Comparison of ENCODE assay signal across 9 cellular contexts in the genomic region with DNA sequence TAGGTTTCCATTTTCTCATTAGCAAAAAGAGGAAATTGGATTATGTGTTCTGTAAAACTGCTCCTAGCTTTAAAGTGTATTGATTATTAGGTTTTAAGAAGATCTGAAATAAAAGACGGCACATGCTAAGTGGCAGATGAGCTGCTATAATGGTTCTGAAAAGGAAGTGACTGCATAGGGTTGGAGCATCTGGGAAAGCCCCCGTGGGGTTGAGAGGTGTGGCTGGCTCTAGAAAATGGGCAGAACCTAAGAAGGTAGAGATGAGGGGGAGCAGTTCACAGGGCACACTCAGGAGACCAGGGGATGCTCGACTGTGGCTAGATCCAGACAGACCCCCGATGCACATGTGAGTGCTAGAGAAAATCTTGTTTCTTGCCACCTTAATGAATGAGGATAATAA. TPM values are rescaled to one million over a fixed set of nuclear protein-coding genes. Genes with fewer than 3 reads are reported as not detected.
DNase-seq lines count a peak whose midpoint lies in the region; ATAC-seq and TF ChIP-seq lines count a peak whose summit lies in the region.
"Had no signal": no experiment of that assay in that cellular context is flagged by ENCODE, and none has a peak within 500 bp of the region (broad histone marks: within the 10 kb centered on the region; RNA-seq: fewer than 3 reads in every experiment).

No MANE protein-coding gene starts in this region.

- H3F3A ChIP-seq in MM.1S (ENCODE audit: insufficient read depth, low read length): peaks cover 43% of the 10 kb centered on the region

- no peaks in the 10 kb centered on the region for H3K9me3 ChIP-seq in MM.1S (replicated peaks; ENCODE audit: insufficient read depth, low read length)

- H3K9me2 ChIP-seq in MM.1S (replicated peaks; ENCODE audit: insufficient read depth, low read length): no peaks in the 10 kb centered on the region

- no peak overlapping the region for H2AFZ ChIP-seq in MM.1S (ENCODE audit: low read length)

- H3K79me2 ChIP-seq in MM.1S (ENCODE audit: low read length): peaks cover 68% of the 10 kb centered on the region

- H3K27me3 ChIP-seq in MM.1S (replicated peaks; ENCODE audit: insufficient read depth, low read length): no peaks in the 10 kb centered on the region

- CTCF ChIA-PET in GM10248 (lab: Yijun Ruan, JAX): interaction anchor here (0.7 to 1.2 kb wide), 5 partner anchors 10 to 167 kb away, joined by 3 to 4 read pairs (median 3); no protein-coding TSS in a partner anchor
- CTCF ChIA-PET in RWPE1 (lab: Yijun Ruan, JAX): no interaction called here

- DNase-seq in GM10248 (ENCODE audit: extremely low spot score) (peak; percentile 24), MM.1S (peak; percentile 81), SK-N-DZ (ENCODE audit: low spot score) (no peak), NCI-H1092 (lab: John Stamatoyannopoulos, UW) (no peak), NCI-H2081 treated with DMSO at 0.1 percent for 48 hours (lab: John Stamatoyannopoulos, UW) (no peak), RWPE1 (ENCODE audit: low spot score) (no peak)
- peak; percentile 40 for DNase-seq in central memory CD4-positive, alpha-beta T cell

- TF ChIP-seq CTCF in GM10248 (IDR thresholded peaks at IDR 0.05; ENCODE audit: control extremely low read depth, extremely low read depth, low read depth, missing control alignments) (no peak), MM.1S (IDR thresholded peaks at IDR 0.05; ENCODE audit: low read length) (no peak), RWPE1 (conservative IDR thresholded peaks at IDR 0.05; ENCODE audit: low read depth) (no peak)

- H3K9ac ChIP-seq in MM.1S (ENCODE audit: low read length): peak overlapping the region; percentile 98

- peak overlapping the region; percentile 96 for H3K4me3 ChIP-seq in MM.1S (ENCODE audit: low read length)

- peak overlapping the region; percentile 100 for H3K27ac ChIP-seq in MM.1S (ENCODE audit: low read length)
- H3K27ac ChIP-seq in RWPE1: no peak overlapping the region

- POLR2A ChIA-PET in GM10248 (lab: Yijun Ruan, JAX): no interaction called here
- POLR2A ChIA-PET in RWPE1 (lab: Yijun Ruan, JAX; ENCODE audit: low non-redundant PET): no interaction called here

- H3K36me3 ChIP-seq in MM.1S (replicated peaks; ENCODE audit: insufficient read depth, low read length): peaks cover 15% of the 10 kb centered on the region

- peak overlapping the region; percentile 84 for H3K4me2 ChIP-seq in MM.1S (ENCODE audit: low read depth, low read length)

- ATAC-seq in GM21423 (IDR thresholded peaks at IDR 0.05; ENCODE audit: unreplicated experiment): peak; percentile 56

- peaks cover 49% of the 10 kb centered on the region for H3K4me1 ChIP-seq in MM.1S (ENCODE audit: low read length)

- peaks cover 7% of the 10 kb centered on the region; the same call in 1 of the 2 replicates for H4K20me1 ChIP-seq in MM.1S (ENCODE audit: insufficient read depth, low read length)

RNA-seq across cellular contexts. Expression of a gene that starts 1.9 kb away (rescaled TPM):
- not detected in 2 replicates for polyA plus RNA-seq in SK-N-DZ (2014; cell fraction: cytosol; rRNA removed)
- polyA plus RNA-seq in SK-N-DZ (2014; cell fraction: nucleus; rRNA removed): not detected in 2 replicates
- polyA plus RNA-seq: neural cell had no signal

Comparison
In these comparisons a context has a peak if more than half of its experiments do, and no peak if none do; other contexts are left out.
1. DNase-seq: peak in GM10248 (single experiment), MM.1S (single experiment) and central memory CD4-positive, alpha-beta T cell (single experiment); none in SK-N-DZ (single experiment), NCI-H1092 (single experiment), NCI-H2081 treated with DMSO at 0.1 percent for 48 hours (single experiment) and RWPE1 (single experiment).